In the genomic region with DNA sequence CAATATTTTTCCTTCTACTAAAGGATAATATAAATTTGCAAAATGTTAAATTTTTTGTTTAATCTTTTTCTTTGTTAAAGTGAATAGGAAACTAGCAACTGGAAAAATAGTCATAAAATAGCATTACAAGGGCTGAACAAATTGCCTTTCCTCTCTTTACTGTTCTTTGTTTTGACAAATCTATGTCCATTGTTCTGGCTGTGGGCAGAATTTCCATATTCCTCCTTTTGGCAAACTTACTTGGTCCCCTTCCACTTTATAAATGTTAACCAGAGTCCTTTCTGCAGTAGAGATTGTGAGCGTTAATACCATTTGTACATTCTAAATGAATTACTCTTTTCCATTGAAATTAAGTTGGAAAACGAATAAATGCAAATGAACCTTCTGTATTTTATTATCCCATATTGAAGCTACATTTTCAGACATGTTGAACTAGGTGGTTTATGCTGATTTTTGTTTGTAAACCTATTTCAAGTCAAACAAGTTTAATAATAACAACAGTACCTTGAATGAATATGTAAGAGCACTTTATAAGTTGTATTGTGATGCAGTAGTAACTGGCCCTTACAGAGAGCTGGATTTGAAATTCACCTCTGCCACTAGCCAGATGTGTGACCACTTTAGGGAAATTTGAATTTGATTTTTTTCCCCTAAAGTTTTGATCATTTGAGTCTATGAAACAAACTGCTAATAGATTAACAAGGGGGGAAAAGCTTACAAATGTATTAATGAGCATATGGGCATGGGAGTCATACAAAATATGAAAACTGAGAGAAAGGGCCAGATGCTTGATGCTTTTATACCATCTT, we compare ENCODE assay signal across 17 cellular contexts. TPM values are rescaled to one million over a fixed set of nuclear protein-coding genes. Genes with fewer than 3 reads are reported as not detected.
A peak's percentile ranks its signal among the peaks of the same experiment; 100 is the strongest.
DNase-seq lines count a peak whose midpoint lies in the region; TF ChIP-seq lines count a peak whose summit lies in the region.
"Had no signal": no experiment of that assay in that cellular context is flagged by ENCODE, and none has a peak within 500 bp of the region (broad histone marks: within the 10 kb centered on the region; RNA-seq: fewer than 3 reads in every experiment).

No MANE protein-coding gene starts in this region.

- H3K4me1 Mint-ChIP-seq in MCF 10A (ENCODE audit: insufficient read depth, unreplicated experiment) (peaks cover 11% of the 10 kb centered on the region), immature natural killer cell (peaks cover 76 to 86% of the 10 kb centered on the region in 2 donors)
- H3K4me1 Mint-ChIP-seq in activated CD4-positive, alpha-beta memory T cell treated with anti-CD3 and anti-CD28 coated beads, Interleukin-2, amount 10 ng/mL, durations not matched to agents 7 days and 5 days = peaks cover 66% of the 10 kb centered on the region

- H3K9me3 Mint-ChIP-seq in MCF 10A (ENCODE audit: unreplicated experiment) (no peaks in the 10 kb centered on the region), immature natural killer cell (no peaks in the 10 kb centered on the region)
- H3K9me3 Mint-ChIP-seq in activated CD4-positive, alpha-beta memory T cell treated with anti-CD3 and anti-CD28 coated beads, Interleukin-2, amount 10 ng/mL, durations not matched to agents 7 days and 5 days = no peaks in the 10 kb centered on the region

- H2AFZ ChIP-seq in mammary epithelial cell (ENCODE audit: low read depth, low read length) = no peak overlapping the region

- H3K27ac Mint-ChIP-seq in MCF 10A (ENCODE audit: low read depth, unreplicated experiment) (no peak overlapping the region), immature natural killer cell (peak overlapping the region; percentile 77 to 94 (median 79))
- no peak overlapping the region for H3K27ac Mint-ChIP-seq in activated CD4-positive, alpha-beta memory T cell treated with anti-CD3 and anti-CD28 coated beads, Interleukin-2, amount 10 ng/mL, durations not matched to agents 7 days and 5 days

- H3K79me2 ChIP-seq in mammary epithelial cell (ENCODE audit: insufficient read depth, low read length) = no peaks in the 10 kb centered on the region

- in situ Hi-C loops in mammary epithelial cell (cut with MboI; ENCODE audit: low sequenced_read_pairs in 2 of 2) = no loop called here

- H3K36me3 Mint-ChIP-seq in MCF 10A (ENCODE audit: insufficient read depth, unreplicated experiment) (no peaks in the 10 kb centered on the region), immature natural killer cell (peaks cover 5 to 17% (median 13%) of the 10 kb centered on the region in 3 donors)
- H3K36me3 Mint-ChIP-seq in activated CD4-positive, alpha-beta memory T cell treated with anti-CD3 and anti-CD28 coated beads, Interleukin-2, amount 10 ng/mL, durations not matched to agents 7 days and 5 days (ENCODE audit: low read depth) = peaks cover 54% of the 10 kb centered on the region

- no peaks in the 10 kb centered on the region for H4K20me1 ChIP-seq in mammary epithelial cell (ENCODE audit: insufficient read depth, low read length)

- no peaks in the 10 kb centered on the region for H3K27me3 Mint-ChIP-seq in MCF 10A (ENCODE audit: insufficient read depth, unreplicated experiment)
- H3K27me3 Mint-ChIP-seq in activated CD4-positive, alpha-beta memory T cell treated with anti-CD3 and anti-CD28 coated beads, Interleukin-2, amount 10 ng/mL, durations not matched to agents 7 days and 5 days = no peaks in the 10 kb centered on the region
- H3K27me3 Mint-ChIP-seq in immature natural killer cell (ENCODE audit: low read depth in 3 of 3) = peaks cover 21 to 36% (median 24%) of the 10 kb centered on the region in 3 donors

- CTCF ChIA-PET in MCF 10A (lab: Yijun Ruan, JAX) (interaction anchor here (0.8 to 1.4 kb wide), 4 partner anchors 28 to 79 kb away, joined by 3 read pairs; a partner anchor contains a TSS), mammary epithelial cell (lab: Charles Lee; ENCODE audit: low non-redundant PET) (no interaction called here)
- CTCF ChIA-PET in activated CD4-positive, alpha-beta memory T cell treated with anti-CD3 and anti-CD28 coated beads, Interleukin-2, amount 10 ng/mL, durations not matched to agents 7 days and 5 days (lab: Charles Lee) = interaction anchor here (1.0 to 6.7 kb wide), 4 partner anchors 13 to 79 kb away, joined by 3 to 64 read pairs (median 8); a partner anchor contains a TSS

- no peaks in the 10 kb centered on the region for H3K27me3 ChIP-seq in mammary epithelial cell (ENCODE audit: insufficient read depth, low read length)
- H3K27me3 ChIP-seq: brain microvascular endothelial cell had no signal

- WGBS in mammary epithelial cell (ENCODE audit: low coverage, missing lambda C conversion rate) = 92% methylated on average over 2 of the region's 2 CpGs

- POLR2A ChIA-PET in MCF 10A (lab: Yijun Ruan, JAX) = interaction anchor here (0.8 to 2.2 kb wide), 3 partner anchors 51 to 79 kb away, joined by 4 to 9 read pairs (median 4); a partner anchor contains a TSS
- POLR2A ChIA-PET in activated CD4-positive, alpha-beta memory T cell treated with anti-CD3 and anti-CD28 coated beads, Interleukin-2, amount 10 ng/mL, durations not matched to agents 7 days and 5 days (lab: Charles Lee) = interaction anchor here (1.2 to 6.0 kb wide), 4 partner anchors 19 to 69 kb away, joined by 3 to 166 read pairs (median 5); a partner anchor contains a TSS

- dilution Hi-C loops in mammary epithelial cell (cut with HindIII; ENCODE audit: low sequenced_read_pairs) = no loop called here

- DNase-seq in MCF 10A (ENCODE audit: unreplicated experiment) (no peak), mammary epithelial cell (no peak), immature natural killer cell (no peak), superior temporal gyrus (ENCODE audit: extremely low spot score) (peak; percentile 88), NCI-H510A treated with DMSO at 0.1 percent for 48 hours (lab: John Stamatoyannopoulos, UW) (no peak), posterior cingulate gyrus (no peak), DMS79 treated with DMSO at 0.1 percent for 48 hours (lab: John Stamatoyannopoulos, UW) (no peak)
- DNase-seq in activated CD4-positive, alpha-beta memory T cell treated with anti-CD3 and anti-CD28 coated beads, Interleukin-2, amount 10 ng/mL, durations not matched to agents 7 days and 5 days = no peak
- DNase-seq: activated CD4-positive, CD25-positive, alpha-beta regulatory T cell treated with anti-CD3 and anti-CD28 coated beads, Interleukin-2, amount 50 U/mL, for 72 hours; activated effector memory CD4-positive, alpha-beta T cell treated with anti-CD3 and anti-CD28 coated beads, Interleukin-2, amount 50 U/mL, for 16 hours; BE2C; brain microvascular endothelial cell; DND-41; effector CD4-positive, alpha-beta T cell; NCI-H2081 treated with DMSO at 0.1 percent for 48 hours; occipital lobe; stimulated activated CD4-positive, alpha-beta T cell treated with anti-CD3 and anti-CD28 coated beads, Interleukin-4, amount 100 ng/mL, for 4 hours had no signal

- no peak overlapping the region for H3K9ac ChIP-seq in mammary epithelial cell (ENCODE audit: insufficient read depth, low read length)

- TF ChIP-seq CTCF in MCF 10A (IDR thresholded peaks at IDR 0.05; ENCODE audit: unreplicated experiment) (no peak), mammary epithelial cell (conservative IDR thresholded peaks at IDR 0.05 in 1 of 2, IDR thresholded peaks at IDR 0.05 in 1 of 2; ENCODE audit: extremely low read depth in 1 of 2, insufficient read depth in 1 of 2, low read depth in 1 of 2, low read length in 2 of 2) (no peak)

- H3K4me1 ChIP-seq in mammary epithelial cell (ENCODE audit: insufficient read depth, low read length) = peaks cover 12% of the 10 kb centered on the region
- H3K4me1 ChIP-seq: BE2C had no signal

- H3K36me3 ChIP-seq in mammary epithelial cell (ENCODE audit: insufficient read depth, low read length) = no peaks in the 10 kb centered on the region
- H3K36me3 ChIP-seq: BE2C, brain microvascular endothelial cell had no signal

- H3K4me2 ChIP-seq in mammary epithelial cell (ENCODE audit: insufficient read depth, low read depth, low read length) = no peak overlapping the region

- H3K27ac ChIP-seq in mammary epithelial cell (ENCODE audit: insufficient read depth, low read depth, low read length) = no peak overlapping the region
- H3K27ac ChIP-seq: brain microvascular endothelial cell had no signal

- H3K4me3 ChIP-seq in mammary epithelial cell (replicated peaks in 1 of 3; ENCODE audit: insufficient read depth in 1 of 3, low read depth in 2 of 3, low read length in 3 of 3) = no peak overlapping the region

- intact Hi-C loops in MCF 10A (cut with micrococcal nuclease) (no loop called here), mammary epithelial cell (cut with micrococcal nuclease) (no loop called here), posterior cingulate gyrus (cut with DNase I) (no loop called here)

- TSS peak; percentile 9 for BruUV-seq in MCF 10A (replicated peaks; lab: Mats Ljungman, UMichigan)
- no TSS peak for BruUV-seq in mammary epithelial cell (replicated peaks; lab: Mats Ljungman, UMichigan)

- H3K9me3 ChIP-seq in mammary epithelial cell (replicated peaks; ENCODE audit: insufficient read depth, low read length) = no peaks in the 10 kb centered on the region
- H3K9me3 ChIP-seq: BE2C had no signal

- H3K4me3 Mint-ChIP-seq in MCF 10A (ENCODE audit: unreplicated experiment) = no peak overlapping the region
- peak overlapping the region; percentile 50 for H3K4me3 Mint-ChIP-seq in activated CD4-positive, alpha-beta memory T cell treated with anti-CD3 and anti-CD28 coated beads, Interleukin-2, amount 10 ng/mL, durations not matched to agents 7 days and 5 days
- H3K4me3 Mint-ChIP-seq in immature natural killer cell = peak overlapping the region; percentile 70 to 95 (median 92)

RNA-seq across cellular contexts. Expression of a gene that starts 3.3 kb away (rescaled TPM):
- total RNA-seq in MCF 10A (2022) = 3.5 and 6.2 TPM in 2 replicates
- 1 to 10 TPM; 2.3 to 5.6 TPM for total RNA-seq in mammary epithelial cell
- polyA plus RNA-seq in mammary epithelial cell = 2.4 TPM
- polyA minus RNA-seq in mammary epithelial cell = 2.1 TPM
- 10 to 100 TPM; 43.8 to 48.4 TPM for total RNA-seq in activated CD4-positive, alpha-beta memory T cell treated with anti-CD3 and anti-CD28 coated beads, Interleukin-2, amount 10 ng/mL, durations not matched to agents 7 days and 5 days
- polyA plus RNA-seq in immature natural killer cell = 100 to 1,000 TPM in 2 of 3 donors, 10 to 100 TPM in 1; 73.0 to 132 (median 122) TPM

Comparison
In these comparisons a context has a peak if more than half of its experiments do, and no peak if none do; other contexts are left out.
1. H3K27ac Mint-ChIP-seq: peak in immature natural killer cell (6 of 6); none in MCF 10A (single experiment) and activated CD4-positive, alpha-beta memory T cell treated with anti-CD3 and anti-CD28 coated beads, Interleukin-2, amount 10 ng/mL, durations not matched to agents 7 days and 5 days (single experiment).